8 cellular contexts compared by ENCODE assay signal in genomic region chr16:78742501-78743283, GRCh38.
A peak's percentile ranks its signal among the peaks of the same experiment; 100 is the strongest.
DNase-seq lines count a peak whose midpoint lies in the region; ATAC-seq and TF ChIP-seq lines count a peak whose summit lies in the region.

No MANE protein-coding gene starts in this region.

- no peak for TF ChIP-seq CTCF in progenitor cell of endocrine pancreas (IDR thresholded peaks at IDR 0.05; ENCODE audit: unreplicated experiment)

- peak overlapping the region; percentile 78 for H3K4me3 Mint-ChIP-seq in T-helper 2 cell treated with Interferon-gamma antibody and Interleukin-4, amounts not matched to agents 5 μg/mL and 100 μg/mL, for 36 hours
- no peak overlapping the region for H3K4me3 Mint-ChIP-seq in progenitor cell of endocrine pancreas (ENCODE audit: low read depth)

- no peaks in the 10 kb centered on the region for H3K36me3 Mint-ChIP-seq in T-helper 2 cell treated with Interferon-gamma antibody and Interleukin-4, amounts not matched to agents 5 μg/mL and 100 μg/mL, for 36 hours (ENCODE audit: low read depth)
- H3K36me3 Mint-ChIP-seq in progenitor cell of endocrine pancreas (ENCODE audit: insufficient read depth) = no peaks in the 10 kb centered on the region

- no peaks in the 10 kb centered on the region for H3K9me3 Mint-ChIP-seq in T-helper 2 cell treated with Interferon-gamma antibody and Interleukin-4, amounts not matched to agents 5 μg/mL and 100 μg/mL, for 36 hours
- no peaks in the 10 kb centered on the region for H3K9me3 Mint-ChIP-seq in progenitor cell of endocrine pancreas (ENCODE audit: low read depth)

- DNase-seq in T-helper 2 cell treated with Interferon-gamma antibody and Interleukin-4, amounts not matched to agents 5 μg/mL and 100 μg/mL, for 36 hours (ENCODE audit: low spot score) = peak; percentile 80
- DNase-seq in amniotic epithelial cell (ENCODE audit: low read depth) (peak; percentile 93), progenitor cell of endocrine pancreas (ENCODE audit: low spot score, unreplicated experiment) (no peak), iPS-NIHi7 (ENCODE audit: extremely low spot score) (no peak), NCI-H524 treated with DMSO at 0.1 percent for 48 hours (lab: John Stamatoyannopoulos, UW) (no peak)
- DNase-seq in stimulated activated CD4-positive, alpha-beta T cell treated with anti-CD3 and anti-CD28 coated beads, Interleukin-15, amount 100 ng/mL, for 1 hour (ENCODE audit: low read depth in 1 of 2, low spot score in 1 of 2) = peak; percentile 51 to 62

- H3K27ac Mint-ChIP-seq in T-helper 2 cell treated with Interferon-gamma antibody and Interleukin-4, amounts not matched to agents 5 μg/mL and 100 μg/mL, for 36 hours = peak overlapping the region; percentile 91
- no peak overlapping the region for H3K27ac Mint-ChIP-seq in progenitor cell of endocrine pancreas

- no peaks in the 10 kb centered on the region for H3K27me3 Mint-ChIP-seq in T-helper 2 cell treated with Interferon-gamma antibody and Interleukin-4, amounts not matched to agents 5 μg/mL and 100 μg/mL, for 36 hours (ENCODE audit: low read depth)
- H3K27me3 Mint-ChIP-seq in progenitor cell of endocrine pancreas = no peaks in the 10 kb centered on the region

- ATAC-seq in GM19035 (IDR thresholded peaks at IDR 0.05; ENCODE audit: unreplicated experiment) = peak; percentile 97
- peak; percentile 96 for ATAC-seq in HG03064 (IDR thresholded peaks at IDR 0.05; ENCODE audit: low read depth, unreplicated experiment)

- peaks cover 20% of the 10 kb centered on the region for H3K4me1 Mint-ChIP-seq in T-helper 2 cell treated with Interferon-gamma antibody and Interleukin-4, amounts not matched to agents 5 μg/mL and 100 μg/mL, for 36 hours (ENCODE audit: low read depth)
- H3K4me1 Mint-ChIP-seq in progenitor cell of endocrine pancreas (ENCODE audit: low read depth) = peaks cover 1% of the 10 kb centered on the region

Comparison
In these comparisons a context has a peak if more than half of its experiments do, and no peak if none do; other contexts are left out.
1. DNase-seq: peak in T-helper 2 cell treated with Interferon-gamma antibody and Interleukin-4, amounts not matched to agents 5 μg/mL and 100 μg/mL, for 36 hours (single experiment), amniotic epithelial cell (single experiment) and stimulated activated CD4-positive, alpha-beta T cell treated with anti-CD3 and anti-CD28 coated beads, Interleukin-15, amount 100 ng/mL, for 1 hour (2 of 2); none in progenitor cell of endocrine pancreas (single experiment), iPS-NIHi7 (single experiment) and NCI-H524 treated with DMSO at 0.1 percent for 48 hours (single experiment).